11 cellular contexts compared by ENCODE assay signal in genomic region chr1:25020851-25021585, GRCh38.
DNase-seq lines count a peak whose midpoint lies in the region; ATAC-seq and TF ChIP-seq lines count a peak whose summit lies in the region.
"Had no signal": no experiment of that assay in that cellular context is flagged by ENCODE, and none has a peak within 500 bp of the region (broad histone marks: within the 10 kb centered on the region; RNA-seq: fewer than 3 reads in every experiment).

No MANE protein-coding gene starts in this region.

- peak overlapping the region; percentile 50 for H3K27ac Mint-ChIP-seq in dendritic cell treated with granulocyte-macrophage colony-stimulating factor and Interleukin-4, amounts not matched to agents 40 ng/mL and 50 ng/mL, for 4 days

- no peaks in the 10 kb centered on the region for H3K36me3 ChIP-seq in SK-N-MC (ENCODE audit: insufficient read depth, low read length)
- H3K36me3 ChIP-seq in upper lobe of left lung = no peaks in the 10 kb centered on the region
- no peaks in the 10 kb centered on the region for H3K36me3 ChIP-seq in gastroesophageal sphincter

- peak; percentile 47 for DNase-seq in stimulated activated CD4-positive, alpha-beta T cell treated with anti-CD3 and anti-CD28 coated beads, Interleukin-2, amount 100 ng/mL, for 4 hours (ENCODE audit: low read depth)
- DNase-seq in stimulated activated CD4-positive, alpha-beta T cell treated with anti-CD3 and anti-CD28 coated beads, Interleukin-4, amount 100 ng/mL, for 24 hours = no peak
- DNase-seq in SK-N-MC (ENCODE audit: low read depth, low spot score) = no peak
- DNase-seq in upper lobe of left lung = no peak
- no peak for DNase-seq in NCI-H1694 treated with DMSO at 0.1 percent for 48 hours (lab: John Stamatoyannopoulos, UW)
- DNase-seq in cerebellar cortex (ENCODE audit: low spot score) = no peak
- DNase-seq: NCI-H187 treated with DMSO at 0.1 percent for 48 hours had no signal

- peaks cover 11 to 29% (median 16%) of the 10 kb centered on the region in 4 donors for H3K4me1 ChIP-seq in upper lobe of left lung
- H3K4me1 ChIP-seq in gastroesophageal sphincter = peaks cover 0 to 14% (median 5%) of the 10 kb centered on the region in 3 donors

- H3K36me3 Mint-ChIP-seq in dendritic cell treated with granulocyte-macrophage colony-stimulating factor and Interleukin-4, amounts not matched to agents 40 ng/mL and 50 ng/mL, for 4 days (ENCODE audit: low read depth) = no peaks in the 10 kb centered on the region

- no peak for TF ChIP-seq CTCF in upper lobe of left lung (IDR thresholded peaks at IDR 0.05)
- TF ChIP-seq CTCF in gastroesophageal sphincter (IDR thresholded peaks at IDR 0.05) = no peak

- TF ChIP-seq POLR2A in upper lobe of left lung (IDR thresholded peaks at IDR 0.05) (no peak), gastroesophageal sphincter (IDR thresholded peaks at IDR 0.05) (no peak)

- intact Hi-C loops in dendritic cell treated with granulocyte-macrophage colony-stimulating factor and Interleukin-4, amounts not matched to agents 40 ng/mL and 50 ng/mL, for 4 days (cut with micrococcal nuclease) = loop anchor here (1.0 kb wide), 1 partner anchor 8 kb away; no protein-coding TSS in a partner anchor

- ATAC-seq in upper lobe of left lung (ENCODE audit: low FRiP score in 2 of 2) (no peak), gastroesophageal sphincter (no peak)
- ATAC-seq: sciatic nerve had no signal

- H3K9ac ChIP-seq in SK-N-MC (ENCODE audit: insufficient read length) = no peak overlapping the region

- no peaks in the 10 kb centered on the region for H3K9me3 Mint-ChIP-seq in dendritic cell treated with granulocyte-macrophage colony-stimulating factor and Interleukin-4, amounts not matched to agents 40 ng/mL and 50 ng/mL, for 4 days

- TF ChIP-seq EP300 in upper lobe of left lung (IDR thresholded peaks at IDR 0.05) (no peak), gastroesophageal sphincter (IDR thresholded peaks at IDR 0.05) (no peak)

- H3K4me3 Mint-ChIP-seq in dendritic cell treated with granulocyte-macrophage colony-stimulating factor and Interleukin-4, amounts not matched to agents 40 ng/mL and 50 ng/mL, for 4 days = no peak overlapping the region

- H3K4me3 ChIP-seq in SK-N-MC (no peak overlapping the region), upper lobe of left lung (no peak overlapping the region), gastroesophageal sphincter (no peak overlapping the region)

- H3K27me3 Mint-ChIP-seq in dendritic cell treated with granulocyte-macrophage colony-stimulating factor and Interleukin-4, amounts not matched to agents 40 ng/mL and 50 ng/mL, for 4 days = peaks cover 29% of the 10 kb centered on the region

- no peaks in the 10 kb centered on the region for H3K27me3 ChIP-seq in upper lobe of left lung
- peaks cover 13% of the 10 kb centered on the region for H3K27me3 ChIP-seq in gastroesophageal sphincter

- WGBS in upper lobe of left lung, 2 donors = 68 to 83% methylated on average over 12 to 13 of the region's 22 CpGs
- 80% methylated on average over 2 of the region's 22 CpGs; no CpG with 5 or more reads in 1 of the 2 donors for WGBS in gastroesophageal sphincter (ENCODE audit: low coverage in 1 of 2), 2 donors

- H3K27ac ChIP-seq in SK-N-MC (peak overlapping the region; percentile 99), upper lobe of left lung (peak overlapping the region in 3 of 4 donors; percentile 72 to 86 (median 81)), gastroesophageal sphincter (no peak overlapping the region)
- H3K27ac ChIP-seq: C4-2B had no signal

- H3K4me1 Mint-ChIP-seq in dendritic cell treated with granulocyte-macrophage colony-stimulating factor and Interleukin-4, amounts not matched to agents 40 ng/mL and 50 ng/mL, for 4 days (ENCODE audit: low read depth) = peaks cover 50% of the 10 kb centered on the region

- H3K9me3 ChIP-seq in SK-N-MC (ENCODE audit: low read depth, low read length) (no peaks in the 10 kb centered on the region), upper lobe of left lung (no peaks in the 10 kb centered on the region), gastroesophageal sphincter (no peaks in the 10 kb centered on the region)

Comparison
In these comparisons a context has a peak if more than half of its experiments do, and no peak if none do; other contexts are left out.
1. H3K27ac ChIP-seq: peak in SK-N-MC (single experiment) and upper lobe of left lung (3 of 4); none in gastroesophageal sphincter (0 of 4).